ENCODE assay signal across 22 cellular contexts in the genomic region with DNA sequence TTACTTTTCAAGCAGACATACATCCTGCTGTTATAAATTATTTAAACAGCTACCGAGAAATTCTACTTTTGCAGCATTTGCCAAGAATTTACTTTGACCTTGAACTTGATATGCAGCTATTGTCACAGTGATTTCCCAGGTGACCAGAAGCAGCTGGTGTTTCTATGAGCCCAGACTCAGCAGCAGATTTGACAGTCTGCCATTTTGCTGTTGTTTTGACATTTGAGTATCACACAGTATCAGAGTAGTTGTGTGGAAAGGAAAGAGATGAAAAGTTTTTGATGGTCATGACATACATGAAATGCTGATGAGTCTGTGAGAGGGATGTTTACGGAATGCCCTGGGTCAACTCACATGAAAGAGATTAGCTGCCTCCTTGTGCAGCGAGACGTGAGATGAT. TPM values are rescaled to one million over a fixed set of nuclear protein-coding genes. Genes with fewer than 3 reads are reported as not detected.
"Had no signal": no experiment of that assay in that cellular context is flagged by ENCODE, and none has a peak within 500 bp of the region (broad histone marks: within the 10 kb centered on the region; RNA-seq: fewer than 3 reads in every experiment).

No MANE protein-coding gene starts in this region.

- H3K4me1 ChIP-seq: breast epithelium, sigmoid colon, testis had no signal

- ATAC-seq: activated CD4-positive, CD25-positive, alpha-beta regulatory T cell treated with anti-CD3 and anti-CD28 coated beads, Interleukin-2, amount 50 U/mL, for 24 hours; left cardiac atrium; naive thymus-derived CD8-positive, alpha-beta T cell; stimulated activated naive CD8-positive, alpha-beta T cell treated with anti-CD3 and anti-CD28 coated beads, Interleukin-15, amount 100 ng/mL, for 72 hours had no signal

- H3K9me3 ChIP-seq: sigmoid colon, testis had no signal

- H3K27ac ChIP-seq: breast epithelium, sigmoid colon, testis had no signal

- DNase-seq: activated CD4-positive, alpha-beta T cell treated with anti-CD3 and anti-CD28 coated beads, Interleukin-2, amount 50 U/mL, for 4 hours; activated effector memory CD4-positive, alpha-beta T cell treated with Interleukin-2 at 50 U/mL for 16 hours; activated T-cell treated with anti-CD3 and anti-CD28 coated beads, Interleukin-2, amount 50 U/mL, for 24 hours; amniotic stem cell; endodermal cell; immature natural killer cell; left cardiac atrium; naive thymus-derived CD8-positive, alpha-beta T cell; occipital lobe; sigmoid colon; stimulated activated CD4-positive, alpha-beta T cell treated with anti-CD3 and anti-CD28 coated beads, Interleukin-2, amount 100 ng/mL, for 48 hours; stimulated activated CD8-positive, alpha-beta memory T cell treated with anti-CD3 and anti-CD28 coated beads, Interleukin-4, amount 100 ng/mL, for 48 hours; stimulated activated naive CD8-positive, alpha-beta T cell treated with anti-CD3 and anti-CD28 coated beads, Interleukin-15, amount 100 ng/mL, for 72 hours; testis had no signal

- H3K36me3 ChIP-seq: breast epithelium, sigmoid colon had no signal

- H3K4me3 ChIP-seq: breast epithelium, sigmoid colon, testis had no signal

- H3K27me3 ChIP-seq: breast epithelium, sigmoid colon, testis had no signal

RNA-seq across cellular contexts. Expression of a gene that starts 6.6 kb away (rescaled TPM):
- total RNA-seq: activated naive CD4-positive, alpha-beta T cell treated with anti-CD3 and anti-CD28 coated beads, Interleukin-2, amount 50 U/mL, for 72 hours; breast epithelium; cerebellum; dermis microvascular lymphatic vessel endothelial cell; endodermal cell; left cardiac atrium; lung microvascular endothelial cell; naive thymus-derived CD8-positive, alpha-beta T cell; occipital lobe; pulmonary artery endothelial cell; sigmoid colon; testis; urinary bladder had no signal
